1 cellular context compared by ENCODE assay signal in the genomic region with DNA sequence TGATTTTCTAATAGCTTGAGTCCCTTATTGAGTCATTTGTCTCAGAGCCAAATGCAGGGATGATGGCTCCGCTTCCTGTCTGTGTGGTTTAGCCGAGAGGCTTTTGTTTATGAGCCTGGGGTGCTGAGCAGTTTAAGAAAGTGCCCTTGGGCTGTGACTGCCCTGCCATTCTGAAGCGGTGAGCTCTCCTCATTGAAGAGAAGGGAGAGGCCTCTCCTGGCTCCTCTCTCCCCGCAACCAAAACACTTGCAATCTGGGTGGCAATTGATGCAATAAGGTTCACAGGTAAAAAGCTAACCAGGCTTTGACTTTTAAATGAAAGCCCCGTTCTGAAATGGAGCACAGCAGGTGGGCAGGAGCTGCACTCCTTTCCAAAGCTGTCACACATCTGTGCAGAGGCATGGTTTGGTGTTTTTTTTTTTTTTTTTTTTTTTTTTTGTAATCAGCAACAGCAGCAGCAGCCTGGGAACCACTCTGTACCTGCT.
TF ChIP-seq lines count a peak whose summit lies in the region.

No MANE protein-coding gene starts in this region.

TF ChIP-seq in HEK293, 187 proteins besides CTCF, POLR2A, EP300 and RAD21 (continued from another document):
- TF ChIP-seq, protein P1, sequence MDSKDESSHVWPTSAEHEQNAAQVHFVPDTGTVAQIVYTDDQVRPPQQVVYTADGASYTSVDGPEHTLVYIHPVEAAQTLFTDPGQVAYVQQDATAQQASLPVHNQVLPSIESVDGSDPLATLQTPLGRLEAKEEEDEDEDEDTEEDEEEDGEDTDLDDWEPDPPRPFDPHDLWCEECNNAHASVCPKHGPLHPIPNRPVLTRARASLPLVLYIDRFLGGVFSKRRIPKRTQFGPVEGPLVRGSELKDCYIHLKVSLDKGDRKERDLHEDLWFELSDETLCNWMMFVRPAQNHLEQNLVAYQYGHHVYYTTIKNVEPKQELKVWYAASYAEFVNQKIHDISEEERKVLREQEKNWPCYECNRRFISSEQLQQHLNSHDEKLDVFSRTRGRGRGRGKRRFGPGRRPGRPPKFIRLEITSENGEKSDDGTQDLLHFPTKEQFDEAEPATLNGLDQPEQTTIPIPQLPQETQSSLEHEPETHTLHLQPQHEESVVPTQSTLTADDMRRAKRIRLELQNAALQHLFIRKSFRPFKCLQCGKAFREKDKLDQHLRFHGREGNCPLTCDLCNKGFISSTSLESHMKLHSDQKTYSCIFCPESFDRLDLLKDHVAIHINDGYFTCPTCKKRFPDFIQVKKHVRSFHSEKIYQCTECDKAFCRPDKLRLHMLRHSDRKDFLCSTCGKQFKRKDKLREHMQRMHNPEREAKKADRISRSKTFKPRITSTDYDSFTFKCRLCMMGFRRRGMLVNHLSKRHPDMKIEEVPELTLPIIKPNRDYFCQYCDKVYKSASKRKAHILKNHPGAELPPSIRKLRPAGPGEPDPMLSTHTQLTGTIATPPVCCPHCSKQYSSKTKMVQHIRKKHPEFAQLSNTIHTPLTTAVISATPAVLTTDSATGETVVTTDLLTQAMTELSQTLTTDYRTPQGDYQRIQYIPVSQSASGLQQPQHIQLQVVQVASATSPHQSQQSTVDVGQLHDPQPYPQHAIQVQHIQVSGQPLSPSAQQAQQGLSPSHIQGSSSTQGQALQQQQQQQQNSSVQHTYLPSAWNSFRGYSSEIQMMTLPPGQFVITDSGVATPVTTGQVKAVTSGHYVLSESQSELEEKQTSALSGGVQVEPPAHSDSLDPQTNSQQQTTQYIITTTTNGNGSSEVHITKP (tag by site-specific recombination; IDR thresholded peaks at IDR 0.05), result peak; percentile 49
- no peak for TF ChIP-seq ZNF843 (tag by site-specific recombination; IDR thresholded peaks at IDR 0.05)
